Comparison of ENCODE assay signal across 22 cellular contexts in the genomic region with DNA sequence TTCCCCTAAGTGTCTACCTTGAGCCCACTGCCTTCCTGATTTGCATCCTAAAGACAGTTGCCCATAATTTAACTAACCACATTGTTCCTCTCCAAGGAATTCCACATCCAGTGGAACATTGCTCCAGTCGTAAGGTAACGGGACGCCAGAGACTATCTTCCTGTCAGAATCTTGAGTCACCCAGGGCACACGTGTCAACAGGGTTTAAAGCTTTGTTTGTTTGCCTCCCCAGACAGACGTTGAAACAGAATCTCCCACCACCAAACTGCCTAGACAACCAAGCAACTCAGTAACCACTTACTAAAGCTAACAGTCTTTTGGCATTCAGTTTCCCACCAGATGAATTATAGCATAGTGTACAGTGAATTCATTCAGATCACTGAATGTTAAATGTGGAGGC.
A peak's percentile ranks its signal among the peaks of the same experiment; 100 is the strongest.
DNase-seq lines count a peak whose midpoint lies in the region; ATAC-seq, FAIRE-seq and TF ChIP-seq lines count a peak whose summit lies in the region.
"Had no signal": no experiment of that assay in that cellular context is flagged by ENCODE, and none has a peak within 500 bp of the region (broad histone marks: within the 10 kb centered on the region; RNA-seq: fewer than 3 reads in every experiment).

No MANE protein-coding gene starts in this region.

- H2BK15ac ChIP-seq in IMR-90 (ENCODE audit: low read depth, low read length) (no peak overlapping the region), mesenchymal stem cell (ENCODE audit: low read depth, poor library complexity, severe bottlenecking) (no peak overlapping the region)

- TF ChIP-seq RAD21 in IMR-90 (IDR thresholded peaks at IDR 0.05; ENCODE audit: low read length): no peak

- DNase-seq in IMR-90: no peak
- DNase-seq in astrocyte (ENCODE audit: low read depth): peak; percentile 38
- peak; percentile 17 for DNase-seq in mesenchymal stem cell
- DNase-seq in gastrocnemius medialis: no peak
- DNase-seq in Calu3: no peak
- DNase-seq in D721Med (ENCODE audit: insufficient read length, low spot score): no peak
- DNase-seq in AML-193 (lab: John Stamatoyannopoulos, UW): no peak
- DNase-seq: ACHN, GF-D8, HCEC 1CT, Karpas-422, MG63, NCI-H1092, NCI-H146, NCI-H2081 treated with DMSO at 0.1 percent for 48 hours, NCI-H774 had no signal

- no peaks in the 10 kb centered on the region for H3K27me3 ChIP-seq in IMR-90 (ENCODE audit: control insufficient read depth, insufficient read depth, low read length)
- no peaks in the 10 kb centered on the region for H3K27me3 ChIP-seq in astrocyte (ENCODE audit: insufficient read depth, low read length)
- no peaks in the 10 kb centered on the region for H3K27me3 ChIP-seq in mesenchymal stem cell (ENCODE audit: control insufficient read depth in 1 of 2, insufficient read depth in 1 of 2, low read length in 2 of 2)
- no peaks in the 10 kb centered on the region for H3K27me3 ChIP-seq in gastrocnemius medialis
- H3K27me3 ChIP-seq: MG63, SJSA1 had no signal

- H3K79me1 ChIP-seq in IMR-90 (ENCODE audit: low read depth in 1 of 2, low read length in 2 of 2) (no peaks in the 10 kb centered on the region), mesenchymal stem cell (replicated peaks; ENCODE audit: low read length, poor library complexity, severe bottlenecking) (no peaks in the 10 kb centered on the region)

- no peak overlapping the region for H3K56ac ChIP-seq in IMR-90 (ENCODE audit: extremely low read depth, insufficient read depth, low read length)

- no peak overlapping the region for H2BK20ac ChIP-seq in IMR-90 (ENCODE audit: low read depth, low read length)

- no peak for ATAC-seq in IMR-90 (ENCODE audit: low read depth)
- ATAC-seq in gastrocnemius medialis: no peak
- ATAC-seq: GM12878, Panc1 had no signal

- H4K8ac ChIP-seq in IMR-90 (ENCODE audit: low read depth in 2 of 2, low read length in 2 of 2) (no peak overlapping the region), mesenchymal stem cell (ENCODE audit: low read length) (no peak overlapping the region)

- H3K36me3 Mint-ChIP-seq in astrocyte (ENCODE audit: low read depth, unreplicated experiment): no peaks in the 10 kb centered on the region
- no peaks in the 10 kb centered on the region for H3K36me3 Mint-ChIP-seq in Calu3 (ENCODE audit: insufficient read depth, unreplicated experiment)
- H3K36me3 Mint-ChIP-seq: IgD-negative memory B cell had no signal

- H2AFZ ChIP-seq in IMR-90 (replicated peaks; ENCODE audit: low read length, poor library complexity) (no peak overlapping the region), astrocyte (ENCODE audit: low read depth, low read length) (no peak overlapping the region), mesenchymal stem cell (ENCODE audit: low read depth, low read length) (no peak overlapping the region)

- H4K91ac ChIP-seq in IMR-90 (ENCODE audit: insufficient read depth, low read depth, low read length) (peak overlapping the region; percentile 34), mesenchymal stem cell (ENCODE audit: low read length) (no peak overlapping the region)

- H3K23ac ChIP-seq in IMR-90 (ENCODE audit: low read depth, low read length): no peak overlapping the region
- H3K23ac ChIP-seq in mesenchymal stem cell (ENCODE audit: low read length in 2 of 2): no peak overlapping the region

- H3K4me1 ChIP-seq in IMR-90 (ENCODE audit: control insufficient read depth, insufficient read depth, low read length) (peaks cover 2% of the 10 kb centered on the region; the same call in 1 of the 2 replicates), astrocyte (ENCODE audit: insufficient read depth, low read length) (peaks cover 5% of the 10 kb centered on the region), mesenchymal stem cell (ENCODE audit: control insufficient read depth, insufficient read depth, low read depth, low read length) (peaks cover 1% of the 10 kb centered on the region), gastrocnemius medialis (peaks cover 10 to 11% of the 10 kb centered on the region in 2 donors)

- POLR2A ChIA-PET in IMR-90 (lab: Charles Lee; ENCODE audit: unreplicated experiment): no interaction called here

- H2BK12ac ChIP-seq in mesenchymal stem cell (ENCODE audit: low read length in 2 of 2): no peak overlapping the region

- peaks cover 7% of the 10 kb centered on the region for H3K4me1 Mint-ChIP-seq in astrocyte (ENCODE audit: low read depth, unreplicated experiment)
- H3K4me1 Mint-ChIP-seq in Calu3 (ENCODE audit: low read depth, unreplicated experiment): no peaks in the 10 kb centered on the region

- TF ChIP-seq POLR2A in IMR-90 (IDR thresholded peaks at IDR 0.05; ENCODE audit: low read depth, low read length) (no peak), gastrocnemius medialis (IDR thresholded peaks at IDR 0.05) (no peak)

- H2AK9ac ChIP-seq in IMR-90 (replicated peaks; ENCODE audit: low read depth, low read length, poor library complexity): no peak overlapping the region

- dilution Hi-C loops in IMR-90 (cut with HindIII; ENCODE audit: low sequenced_read_pairs, unreplicated experiment): no loop called here

- CTCF ChIA-PET in IMR-90 (lab: Yijun Ruan, JAX) (no interaction called here), Calu3 (lab: Charles Lee) (no interaction called here)

- 76% methylated on average over 4 of the region's 5 CpGs; no CpG with 5 or more reads in 1 of the 2 experiments for WGBS in IMR-90 (ENCODE audit: extremely low coverage in 2 of 2, insufficient read length in 1 of 2), 2 experiments
- WGBS in mesenchymal stem cell: 39% methylated on average over 5 of the region's 5 CpGs

- H3K27ac Mint-ChIP-seq in astrocyte (ENCODE audit: unreplicated experiment): no peak overlapping the region
- H3K27ac Mint-ChIP-seq in Calu3 (ENCODE audit: unreplicated experiment): no peak overlapping the region
- H3K27ac Mint-ChIP-seq: IgD-negative memory B cell had no signal

- no peak overlapping the region for H3K27ac ChIP-seq in IMR-90 (ENCODE audit: insufficient read depth, low read length)
- no peak overlapping the region for H3K27ac ChIP-seq in astrocyte (ENCODE audit: low read depth, low read length)
- no peak overlapping the region for H3K27ac ChIP-seq in mesenchymal stem cell (ENCODE audit: low read length, poor library complexity, severe bottlenecking)
- no peak overlapping the region for H3K27ac ChIP-seq in gastrocnemius medialis
- H3K27ac ChIP-seq: C4-2B, SJSA1 had no signal

- H4K20me1 ChIP-seq in IMR-90 (ENCODE audit: insufficient read depth, low read length) (no peaks in the 10 kb centered on the region), astrocyte (ENCODE audit: insufficient read depth, low read length) (no peaks in the 10 kb centered on the region)

- H3K14ac ChIP-seq in IMR-90 (replicated peaks; ENCODE audit: low read depth, low read length): no peak overlapping the region
- no peak overlapping the region for H3K14ac ChIP-seq in mesenchymal stem cell (ENCODE audit: low read length in 2 of 2)

- no peak overlapping the region; the same call in 1 of the 2 replicates for H4K5ac ChIP-seq in IMR-90 (ENCODE audit: low read depth, low read length)

- intact Hi-C loops in IMR-90 (cut with micrococcal nuclease) (no loop called here), gastrocnemius medialis (cut with DNase I; ENCODE audit: low total_unique reads) (no loop called here), Calu3 (cut with micrococcal nuclease; ENCODE audit: unreplicated experiment) (no loop called here)

- H3K9ac ChIP-seq in IMR-90 (ENCODE audit: low read depth, low read length) (no peak overlapping the region), astrocyte (ENCODE audit: low read length) (no peak overlapping the region), mesenchymal stem cell (ENCODE audit: low read length) (no peak overlapping the region)

- no peaks in the 10 kb centered on the region for H3K9me1 ChIP-seq in IMR-90 (ENCODE audit: insufficient read depth, low read length)

- no peak overlapping the region for H3K4me3 Mint-ChIP-seq in astrocyte (ENCODE audit: unreplicated experiment)
- no peak overlapping the region for H3K4me3 Mint-ChIP-seq in Calu3 (ENCODE audit: low read depth, unreplicated experiment)
- H3K4me3 Mint-ChIP-seq: IgD-negative memory B cell had no signal

- TF ChIP-seq CTCF in IMR-90 (conservative IDR thresholded peaks at IDR 0.05; ENCODE audit: low read depth, low read length) (no peak), astrocyte (IDR thresholded peaks at IDR 0.05; ENCODE audit: insufficient read depth, low read depth, low read length) (no peak), gastrocnemius medialis (IDR thresholded peaks at IDR 0.05 in 4 of 5, conservative IDR thresholded peaks at IDR 0.05 in 1 of 5) (no peak), Calu3 (IDR thresholded peaks at IDR 0.05; ENCODE audit: unreplicated experiment) (no peak), D721Med (IDR thresholded peaks at IDR 0.05; ENCODE audit: insufficient read depth, missing control alignments) (no peak)

- no peaks in the 10 kb centered on the region for H3K9me3 ChIP-seq in IMR-90 (ENCODE audit: control insufficient read depth, insufficient read depth, low read length)
- no peaks in the 10 kb centered on the region for H3K9me3 ChIP-seq in astrocyte (ENCODE audit: insufficient read depth, low read depth, low read length)
- no peaks in the 10 kb centered on the region for H3K9me3 ChIP-seq in mesenchymal stem cell (ENCODE audit: control insufficient read depth, low read length)
- H3K9me3 ChIP-seq in gastrocnemius medialis: no peaks in the 10 kb centered on the region
- H3K9me3 ChIP-seq: MG63, SJSA1 had no signal

- in situ Hi-C loops in IMR-90 (cut with MboI; ENCODE audit: low sequenced_read_pairs) (no loop called here), gastrocnemius medialis (cut with MboI; ENCODE audit: low sequenced_read_pairs in 4 of 4) (no loop called here)

- H2AK5ac ChIP-seq in IMR-90 (ENCODE audit: low read depth, low read length) (no peak overlapping the region), mesenchymal stem cell (ENCODE audit: low read length, severe bottlenecking) (no peak overlapping the region)

- H3K18ac ChIP-seq in IMR-90 (ENCODE audit: low read depth, low read length): no peak overlapping the region; the same call in 1 of the 2 replicates
- no peak overlapping the region for H3K18ac ChIP-seq in mesenchymal stem cell (ENCODE audit: low read depth in 1 of 2, low read length in 2 of 2)

- no peak overlapping the region for H3K4ac ChIP-seq in IMR-90 (ENCODE audit: low read depth, low read length)
- no peak overlapping the region for H3K4ac ChIP-seq in mesenchymal stem cell (ENCODE audit: low read depth in 1 of 2, low read length in 2 of 2)

- H3K27me3 Mint-ChIP-seq in astrocyte (ENCODE audit: low read depth, unreplicated experiment): peaks cover 20% of the 10 kb centered on the region
- no peaks in the 10 kb centered on the region for H3K27me3 Mint-ChIP-seq in Calu3 (ENCODE audit: unreplicated experiment)

- no peaks in the 10 kb centered on the region for H3K79me2 ChIP-seq in astrocyte (ENCODE audit: insufficient read depth, low read length)

- H3K4me2 ChIP-seq in IMR-90 (ENCODE audit: low read depth, low read length): no peak overlapping the region
- no peak overlapping the region for H3K4me2 ChIP-seq in astrocyte (ENCODE audit: low read length)
- no peak overlapping the region for H3K4me2 ChIP-seq in mesenchymal stem cell (ENCODE audit: low read length, poor library complexity, severe bottlenecking)

- FAIRE-seq in astrocyte (lab: Jason Lieb, UNC) (no peak), D721Med (lab: Jason Lieb, UNC) (no peak)
- FAIRE-seq: GM12878, GM19239 had no signal

- BruUV-seq in IMR-90 (replicated peaks; lab: Mats Ljungman, UMichigan): no TSS peak
- BruUV-seq in Calu3 (replicated peaks; lab: Mats Ljungman, UMichigan): no TSS peak

- H2BK120ac ChIP-seq in IMR-90 (ENCODE audit: low read depth, low read length) (no peak overlapping the region), mesenchymal stem cell (ENCODE audit: low read depth, low read length) (no peak overlapping the region)

- H2BK5ac ChIP-seq in IMR-90 (ENCODE audit: low read depth, low read length, poor library complexity, severe bottlenecking) (no peak overlapping the region), mesenchymal stem cell (ENCODE audit: low read depth, low read length, poor library complexity, severe bottlenecking) (no peak overlapping the region)

- no peaks in the 10 kb centered on the region for H3K36me3 ChIP-seq in IMR-90 (ENCODE audit: control insufficient read depth, insufficient read depth, low read length)
- no peaks in the 10 kb centered on the region for H3K36me3 ChIP-seq in astrocyte (ENCODE audit: insufficient read depth, low read length)
- H3K36me3 ChIP-seq in mesenchymal stem cell (ENCODE audit: control insufficient read depth in 1 of 2, insufficient read depth in 2 of 2, low read depth in 1 of 2, low read length in 2 of 2): no peaks in the 10 kb centered on the region
- no peaks in the 10 kb centered on the region for H3K36me3 ChIP-seq in gastrocnemius medialis
- H3K36me3 ChIP-seq: MG63, SJSA1 had no signal

- H3K9me3 Mint-ChIP-seq in astrocyte (ENCODE audit: unreplicated experiment): no peaks in the 10 kb centered on the region
- H3K9me3 Mint-ChIP-seq in Calu3 (ENCODE audit: low read depth, unreplicated experiment): no peaks in the 10 kb centered on the region
- H3K9me3 Mint-ChIP-seq: IgD-negative memory B cell had no signal

- H3K4me3 ChIP-seq in IMR-90 (ENCODE audit: insufficient read depth, low read depth, low read length) (no peak overlapping the region), astrocyte (ENCODE audit: insufficient read depth, low read depth, low read length) (no peak overlapping the region), mesenchymal stem cell (ENCODE audit: insufficient read depth in 1 of 2, low read depth in 1 of 2, low read length in 2 of 2) (no peak overlapping the region), gastrocnemius medialis (no peak overlapping the region)
- H3K4me3 ChIP-seq: GM12878, MG63, SJSA1 had no signal

Comparison
In these comparisons a context has a peak if more than half of its experiments do, and no peak if none do; other contexts are left out.
1. DNase-seq: peak in astrocyte (single experiment) and mesenchymal stem cell (single experiment); none in IMR-90 (single experiment), gastrocnemius medialis (0 of 2), Calu3 (single experiment), D721Med (single experiment) and AML-193 (0 of 2).